In genomic region chr17:64084940-64085649, GRCh38 we compare ENCODE assay signal across 16 cellular contexts. TPM values are rescaled to one million over a fixed set of nuclear protein-coding genes. Genes with fewer than 3 reads are reported as not detected.
DNase-seq lines count a peak whose midpoint lies in the region; ATAC-seq, FAIRE-seq and TF ChIP-seq lines count a peak whose summit lies in the region.
"Had no signal": no experiment of that assay in that cellular context is flagged by ENCODE, and none has a peak within 500 bp of the region (broad histone marks: within the 10 kb centered on the region; RNA-seq: fewer than 3 reads in every experiment).

No MANE protein-coding gene starts in this region.

- 93% methylated on average over 8 of the region's 8 CpGs for WGBS in A549 (ENCODE audit: missing lambda C conversion rate)

- H3K9ac ChIP-seq in mucosa of rectum (ENCODE audit: low read depth in 1 of 2, low read length in 2 of 2): no peak overlapping the region

- H3K4me1 Mint-ChIP-seq in T-cell: peaks cover 24 to 37% (median 35%) of the 10 kb centered on the region in 3 donors
- peaks cover 38% of the 10 kb centered on the region for H3K4me1 Mint-ChIP-seq in stimulated activated effector memory CD8-positive, alpha-beta T cell treated with anti-CD3 and anti-CD28 coated beads, Interleukin-12 subunit alpha, Interleukin-12 subunit beta, amount 100 ng/mL, for 72 hours

- H3K4me1 ChIP-seq in A549 (peaks cover 73% of the 10 kb centered on the region), mucosa of rectum (ENCODE audit: control insufficient read depth in 2 of 2, insufficient read depth in 2 of 2, low read length in 2 of 2) (peaks cover 26 to 42% of the 10 kb centered on the region in 2 donors)

- H3K9me3 Mint-ChIP-seq in T-cell: no peaks in the 10 kb centered on the region
- H3K9me3 Mint-ChIP-seq in stimulated activated effector memory CD8-positive, alpha-beta T cell treated with anti-CD3 and anti-CD28 coated beads, Interleukin-12 subunit alpha, Interleukin-12 subunit beta, amount 100 ng/mL, for 72 hours: no peaks in the 10 kb centered on the region

- POLR2A ChIA-PET in A549 (lab: Yijun Ruan, JAX): interaction anchor here (1.0 to 1.7 kb wide), 2 partner anchors 11 to 60 kb away, joined by 5 to 11 read pairs; no protein-coding TSS in a partner anchor
- POLR2A ChIA-PET in T-cell (lab: Charles Lee): no interaction called here

- H3K9me3 ChIP-seq in A549: no peaks in the 10 kb centered on the region
- no peaks in the 10 kb centered on the region for H3K9me3 ChIP-seq in mucosa of rectum (ENCODE audit: control insufficient read depth in 2 of 2, low read length in 2 of 2)
- H3K9me3 ChIP-seq: heart right ventricle, prostate gland had no signal

- no peak overlapping the region for H3K27ac Mint-ChIP-seq in T-cell
- no peak overlapping the region for H3K27ac Mint-ChIP-seq in stimulated activated effector memory CD8-positive, alpha-beta T cell treated with anti-CD3 and anti-CD28 coated beads, Interleukin-12 subunit alpha, Interleukin-12 subunit beta, amount 100 ng/mL, for 72 hours

- no peak for TF ChIP-seq RAD21 in A549 (conservative IDR thresholded peaks at IDR 0.05 in 1 of 2, IDR thresholded peaks at IDR 0.05 in 1 of 2)

- H3K4me3 ChIP-seq in A549 (no peak overlapping the region), mucosa of rectum (ENCODE audit: low read length in 2 of 2) (peak overlapping the region in 1 of 2 donors; percentile 17)
- H3K4me3 ChIP-seq: heart right ventricle, prostate gland had no signal

- no peaks in the 10 kb centered on the region for H3K27me3 ChIP-seq in mucosa of rectum (ENCODE audit: control insufficient read depth in 2 of 2, insufficient read depth in 2 of 2, low read length in 2 of 2)
- H3K27me3 ChIP-seq: heart right ventricle had no signal

- peak overlapping the region; percentile 88 to 89 for H3K27ac ChIP-seq in A549
- peak overlapping the region; percentile 62 to 68 for H3K27ac ChIP-seq in mucosa of rectum (ENCODE audit: low read depth in 2 of 2, low read length in 2 of 2)
- H3K27ac ChIP-seq: prostate gland had no signal

- no peaks in the 10 kb centered on the region for H3K27me3 Mint-ChIP-seq in T-cell

- no peak for FAIRE-seq in A549 (lab: Jason Lieb, UNC)
- FAIRE-seq: GM19239 had no signal

- H3K36me3 ChIP-seq in mucosa of rectum (ENCODE audit: control insufficient read depth in 2 of 2, insufficient read depth in 2 of 2, low read length in 2 of 2): peaks cover 2 to 3% of the 10 kb centered on the region in 2 donors
- H3K36me3 ChIP-seq: prostate gland had no signal

- TF ChIP-seq EP300 in A549 (IDR thresholded peaks at IDR 0.05): no peak

- no peak overlapping the region for H3K4me3 Mint-ChIP-seq in T-cell
- no peak overlapping the region for H3K4me3 Mint-ChIP-seq in stimulated activated effector memory CD8-positive, alpha-beta T cell treated with anti-CD3 and anti-CD28 coated beads, Interleukin-12 subunit alpha, Interleukin-12 subunit beta, amount 100 ng/mL, for 72 hours

- TF ChIP-seq POLR2A in A549 (IDR thresholded peaks at IDR 0.05; ENCODE audit: low read length): no peak

- H3K36me3 Mint-ChIP-seq in T-cell: peaks cover 17% of the 10 kb centered on the region
- peaks cover 32% of the 10 kb centered on the region for H3K36me3 Mint-ChIP-seq in stimulated activated effector memory CD8-positive, alpha-beta T cell treated with anti-CD3 and anti-CD28 coated beads, Interleukin-12 subunit alpha, Interleukin-12 subunit beta, amount 100 ng/mL, for 72 hours

- TF ChIP-seq CTCF in A549 (IDR thresholded peaks at IDR 0.05): no peak

- DNase-seq in A549 (ENCODE audit: low read depth in 1 of 2, low spot score in 1 of 2) (no peak), NCI-H2029 (lab: John Stamatoyannopoulos, UW) (peak; percentile 44), cerebellar cortex (ENCODE audit: low spot score) (peak; percentile 64), T-cell (no peak), activated gamma-delta T cell treated with Interleukin-2 at 50 U/mL for 16 hours (no peak)
- no peak for DNase-seq in stimulated activated effector memory CD8-positive, alpha-beta T cell treated with anti-CD3 and anti-CD28 coated beads, Interleukin-12 subunit alpha, Interleukin-12 subunit beta, amount 100 ng/mL, for 72 hours (ENCODE audit: low spot score in 2 of 2)
- DNase-seq: activated CD4-positive, alpha-beta T cell treated with anti-CD3 and anti-CD28 coated beads, Interleukin-2, amount 50 U/mL, for 1 hour; amniotic stem cell; cortex of kidney; heart right ventricle; SIG-M5; T1000 had no signal

- peak overlapping the region; percentile 69 for H3K4me2 ChIP-seq in A549

- CTCF ChIA-PET in A549 (lab: Yijun Ruan, JAX): interaction anchor here (0.6 to 5.2 kb wide), 11 partner anchors 7 to 60 kb away, joined by 3 to 26 read pairs (median 3); no protein-coding TSS in a partner anchor
- CTCF ChIA-PET in T-cell (lab: Charles Lee): no interaction called here

- ATAC-seq in A549 (no peak), GM18502 (IDR thresholded peaks at IDR 0.05; ENCODE audit: poor library complexity, unreplicated experiment) (no peak), T-cell (replicated peaks in 1 of 4) (no peak)
- ATAC-seq in stimulated activated effector memory CD8-positive, alpha-beta T cell treated with anti-CD3 and anti-CD28 coated beads, Interleukin-12 subunit alpha, Interleukin-12 subunit beta, amount 100 ng/mL, for 72 hours: no peak

TF ChIP-seq in A549, 52 proteins besides CTCF, POLR2A, EP300 and RAD21:
- TF ChIP-seq FOSB (CRISPR knock-in tag; IDR thresholded peaks at IDR 0.05) (no peak), CBX8 (IDR thresholded peaks at IDR 0.05) (no peak), REST (IDR thresholded peaks at IDR 0.05) (no peak), HES2 (IDR thresholded peaks at IDR 0.05) (no peak), ZNF302 (CRISPR knock-in tag; IDR thresholded peaks at IDR 0.05) (no peak), GATA3 (IDR thresholded peaks at IDR 0.05; ENCODE audit: borderline replicate concordance) (no peak), HDAC2 (IDR thresholded peaks at IDR 0.05) (0 out of 2 replicates have a peak, but pooled peaks have one; percentile 1)

RNA-seq across cellular contexts. Expression of gene ERN1, which starts 44.8 kb away (rescaled TPM):
- polyA plus RNA-seq in A549 (2011; rRNA removed) (19.8 and 23.3 TPM in 2 replicates), A549 (2017; fragmentation: RNase III; extraction: RNeasy Plus Mini Kit Qiagen cat#74134 plus additional on column Dnase treatment) (3.5 to 4.1 TPM (median 3.7 TPM) in 3 replicates)
- 4.5 and 4.6 TPM in 2 replicates for polyA plus RNA-seq in A549 (2012; cell fraction: cytosol; rRNA removed)
- 7.3 and 8.1 TPM in 2 replicates for polyA plus RNA-seq in A549 (2012; cell fraction: nucleus; rRNA removed)
- polyA minus RNA-seq in A549 (2011; rRNA and poly(A)+ RNA removed): 39.3 and 44.8 TPM in 2 replicates
- total RNA-seq in T-cell: 100 to 1,000 TPM in 3 of 5 donors, 10 to 100 TPM in 2; 71.2 to 146 (median 112) TPM

Comparison
In these comparisons a context has a peak if more than half of its experiments do, and no peak if none do; other contexts are left out.
1. DNase-seq: peak in NCI-H2029 (single experiment) and cerebellar cortex (single experiment); none in A549 (0 of 2), T-cell (0 of 34), activated gamma-delta T cell treated with Interleukin-2 at 50 U/mL for 16 hours (single experiment) and stimulated activated effector memory CD8-positive, alpha-beta T cell treated with anti-CD3 and anti-CD28 coated beads, Interleukin-12 subunit alpha, Interleukin-12 subunit beta, amount 100 ng/mL, for 72 hours (0 of 2).